Comparison of ENCODE assay signal across 25 cellular contexts in the genomic region with DNA sequence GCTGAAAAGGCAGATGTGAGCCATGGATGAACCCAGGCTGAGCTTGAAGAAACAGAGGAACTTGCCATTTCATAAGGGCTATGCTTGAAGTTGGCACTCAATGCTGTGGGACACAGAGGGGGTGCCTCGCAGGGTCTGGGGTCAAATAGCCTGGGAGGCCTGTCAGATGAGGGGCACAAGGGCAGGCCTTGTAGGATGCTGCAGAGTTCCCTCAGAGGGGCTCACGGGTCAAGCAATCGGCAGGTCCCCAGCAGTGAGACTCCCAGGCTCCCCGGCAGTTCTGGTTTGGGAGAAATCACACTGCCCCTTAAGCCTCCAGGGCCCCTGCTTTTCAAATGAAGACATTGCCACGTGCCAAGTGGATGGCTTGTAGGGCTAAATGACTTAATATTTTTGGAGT.
"Had no signal": no experiment of that assay in that cellular context is flagged by ENCODE, and none has a peak within 500 bp of the region (broad histone marks: within the 10 kb centered on the region; RNA-seq: fewer than 3 reads in every experiment).

No MANE protein-coding gene starts in this region.

- H3K36me3 ChIP-seq: breast epithelium, SJCRH30 had no signal

- H3K4me1 ChIP-seq: breast epithelium, SJCRH30 had no signal

- H3K27ac ChIP-seq: breast epithelium, SJCRH30, VCaP had no signal

- H3K9ac ChIP-seq: SK-N-SH had no signal

- H3K9me3 ChIP-seq: breast epithelium, SJCRH30, SK-N-SH had no signal

- H3K4me3 ChIP-seq: breast epithelium, SJCRH30 had no signal

- DNase-seq: activated CD4-positive, alpha-beta memory T cell treated with anti-CD3 and anti-CD28 coated beads for 36 hours; activated CD4-positive, alpha-beta T cell treated with anti-CD3 and anti-CD28 coated beads, Interleukin-2, amount 10 ng/mL, durations not matched to agents 7 days and 5 days; activated CD4-positive, CD25-positive, alpha-beta regulatory T cell; activated effector memory CD4-positive, alpha-beta T cell treated with Interleukin-2 at 50 U/mL for 16 hours; activated naive CD4-positive, alpha-beta T cell; activated T-cell treated with anti-CD3 and anti-CD28 coated beads, Interleukin-2, amount 50 U/mL, for 24 hours; aorta; central memory CD4-positive, alpha-beta T cell; MM.1S; NCI-H1105; NCI-H1436; NCI-H1694 treated with DMSO at 0.1 percent for 48 hours; NCI-H345; NCI-H510A; NCI-H526 treated with DMSO at 0.1 percent for 48 hours; NK-92 treated with Interleukin-12 subunit alpha and Interleukin-12 subunit beta, amount 100 ng/mL, for 24 hours; OCI-M1; Right ventricle myocardium superior; RPMI8226; SJCRH30; SK-N-SH; T-helper 1 cell had no signal

- H3K27me3 ChIP-seq: breast epithelium had no signal

- ATAC-seq: Panc1 had no signal
